In genomic region chr17:48101012-48101720, GRCh38 we compare ENCODE assay signal across 8 cellular contexts. TPM values are rescaled to one million over a fixed set of nuclear protein-coding genes. Genes with fewer than 3 reads are reported as not detected.
A peak's percentile ranks its signal among the peaks of the same experiment; 100 is the strongest.
DNase-seq lines count a peak whose midpoint lies in the region; ATAC-seq and TF ChIP-seq lines count a peak whose summit lies in the region.

Gene CBX1, minus strand, starts transcription at chr17:48101478. Its CDS starts 24,474 bp downstream, at chr17:48077004.

- peak; percentile 93 for DNase-seq in GM10248 (ENCODE audit: extremely low spot score)
- DNase-seq in NCI-H1092 treated with DMSO at 0.1 percent for 48 hours (lab: John Stamatoyannopoulos, UW) = peak; percentile 94
- peak; percentile 47 for DNase-seq in glomerular endothelial cell (ENCODE audit: extremely low read depth, low read depth, low spot score)
- DNase-seq in occipital lobe (lab: John Stamatoyannopoulos, UW) = peak; percentile 92
- DNase-seq in suprapubic skin (ENCODE audit: low spot score in 2 of 2) = peak; percentile 94 to 96

- H3K27ac Mint-ChIP-seq in activated naive CD4-positive, alpha-beta T cell treated with anti-CD3 and anti-CD28 coated beads, Interleukin-2, amount 50 U/mL, for 24 hours = peak within 1 kb of the TSS; percentile 79

- no peaks in the 10 kb centered on the region for H3K9me3 Mint-ChIP-seq in activated naive CD4-positive, alpha-beta T cell treated with anti-CD3 and anti-CD28 coated beads, Interleukin-2, amount 50 U/mL, for 24 hours

- H3K36me3 Mint-ChIP-seq in activated naive CD4-positive, alpha-beta T cell treated with anti-CD3 and anti-CD28 coated beads, Interleukin-2, amount 50 U/mL, for 24 hours = no peaks in the 10 kb centered on the region

- H3K27me3 Mint-ChIP-seq in activated naive CD4-positive, alpha-beta T cell treated with anti-CD3 and anti-CD28 coated beads, Interleukin-2, amount 50 U/mL, for 24 hours = no peaks in the 10 kb centered on the region

- peaks cover 37% of the 10 kb centered on the region for H3K4me1 Mint-ChIP-seq in activated naive CD4-positive, alpha-beta T cell treated with anti-CD3 and anti-CD28 coated beads, Interleukin-2, amount 50 U/mL, for 24 hours

- H3K27ac ChIP-seq in suprapubic skin = peak within 1 kb of the TSS; percentile 91

- no peaks in the 10 kb centered on the region for H3K9me3 ChIP-seq in suprapubic skin

- peaks cover 16% of the 10 kb centered on the region for H3K4me1 ChIP-seq in suprapubic skin

- WGBS in suprapubic skin = 1% methylated on average over 33 of the region's 79 CpGs

- no peak for TF ChIP-seq EP300 in suprapubic skin (IDR thresholded peaks at IDR 0.05)

- no peaks in the 10 kb centered on the region for H3K27me3 ChIP-seq in suprapubic skin

- TF ChIP-seq CTCF in GM10248 (IDR thresholded peaks at IDR 0.05; ENCODE audit: control extremely low read depth, extremely low read depth, low read depth, missing control alignments) (no peak), suprapubic skin (IDR thresholded peaks at IDR 0.05) (no peak)

- peak within 1 kb of the TSS; percentile 94 for H3K4me3 Mint-ChIP-seq in activated naive CD4-positive, alpha-beta T cell treated with anti-CD3 and anti-CD28 coated beads, Interleukin-2, amount 50 U/mL, for 24 hours

- POLR2A ChIA-PET in GM10248 (lab: Yijun Ruan, JAX) = interaction anchor here (1.7 kb wide), 1 partner anchor 10 kb away, joined by 4 read pairs; no protein-coding TSS in a partner anchor

- H3K4me3 ChIP-seq in suprapubic skin = peak within 1 kb of the TSS; percentile 96

- CTCF ChIA-PET in GM10248 (lab: Yijun Ruan, JAX) = interaction anchor here (1.0 to 2.2 kb wide), 7 partner anchors 11 to 517 kb away, joined by 3 to 9 read pairs (median 4); no protein-coding TSS in a partner anchor

- ATAC-seq in HG02610 (IDR thresholded peaks at IDR 0.05; ENCODE audit: unreplicated experiment) = peak; percentile 93
- ATAC-seq in SK-N-SH treated with all-trans-retinoic acid at 6 μM for 48 hours = peak; percentile 98

- no peaks in the 10 kb centered on the region for H3K36me3 ChIP-seq in suprapubic skin

- TF ChIP-seq POLR2A in suprapubic skin (IDR thresholded peaks at IDR 0.05) = no peak

TF ChIP-seq in SK-N-SH treated with all-trans-retinoic acid at 6 μM for 48 hours, 23 proteins besides CTCF, POLR2A, EP300 and RAD21 (continues in another document):
- TF ChIP-seq, protein P1, sequence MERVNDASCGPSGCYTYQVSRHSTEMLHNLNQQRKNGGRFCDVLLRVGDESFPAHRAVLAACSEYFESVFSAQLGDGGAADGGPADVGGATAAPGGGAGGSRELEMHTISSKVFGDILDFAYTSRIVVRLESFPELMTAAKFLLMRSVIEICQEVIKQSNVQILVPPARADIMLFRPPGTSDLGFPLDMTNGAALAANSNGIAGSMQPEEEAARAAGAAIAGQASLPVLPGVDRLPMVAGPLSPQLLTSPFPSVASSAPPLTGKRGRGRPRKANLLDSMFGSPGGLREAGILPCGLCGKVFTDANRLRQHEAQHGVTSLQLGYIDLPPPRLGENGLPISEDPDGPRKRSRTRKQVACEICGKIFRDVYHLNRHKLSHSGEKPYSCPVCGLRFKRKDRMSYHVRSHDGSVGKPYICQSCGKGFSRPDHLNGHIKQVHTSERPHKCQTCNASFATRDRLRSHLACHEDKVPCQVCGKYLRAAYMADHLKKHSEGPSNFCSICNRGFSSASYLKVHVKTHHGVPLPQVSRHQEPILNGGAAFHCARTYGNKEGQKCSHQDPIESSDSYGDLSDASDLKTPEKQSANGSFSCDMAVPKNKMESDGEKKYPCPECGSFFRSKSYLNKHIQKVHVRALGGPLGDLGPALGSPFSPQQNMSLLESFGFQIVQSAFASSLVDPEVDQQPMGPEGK (CRISPR knock-in tag; IDR thresholded peaks at IDR 0.05; ENCODE audit: borderline replicate concordance) = no peak
- TF ChIP-seq ZNF565 (CRISPR knock-in tag; conservative IDR thresholded peaks at IDR 0.05; ENCODE audit: low read depth) (no peak), CSDC2 (CRISPR knock-in tag; IDR thresholded peaks at IDR 0.05) (0 out of 2 replicates have a peak, but pooled peaks have one; percentile 43), TOX (CRISPR knock-in tag; IDR thresholded peaks at IDR 0.05; ENCODE audit: borderline replicate concordance) (no peak), ESRRG (CRISPR knock-in tag; IDR thresholded peaks at IDR 0.05) (no peak), ARNTL (CRISPR knock-in tag; IDR thresholded peaks at IDR 0.05; ENCODE audit: borderline replicate concordance, low read depth) (no peak), PPARA (CRISPR knock-in tag; IDR thresholded peaks at IDR 0.05; ENCODE audit: borderline replicate concordance) (no peak), RARB (CRISPR knock-in tag; IDR thresholded peaks at IDR 0.05) (no peak), GLIS3 (CRISPR knock-in tag; IDR thresholded peaks at IDR 0.05) (0 out of 2 replicates have a peak, but pooled peaks have one; percentile 68), ISL1 (CRISPR knock-in tag; IDR thresholded peaks at IDR 0.05) (no peak), TCF4 (CRISPR knock-in tag; IDR thresholded peaks at IDR 0.05; ENCODE audit: borderline replicate concordance) (no peak), BACH2 (CRISPR knock-in tag; IDR thresholded peaks at IDR 0.05; ENCODE audit: borderline replicate concordance) (no peak), ZFP30 (CRISPR knock-in tag; IDR thresholded peaks at IDR 0.05) (no peak), ZFP3 (CRISPR knock-in tag; IDR thresholded peaks at IDR 0.05) (peak; percentile 77), ZNF8 (CRISPR knock-in tag; IDR thresholded peaks at IDR 0.05) (peak; percentile 100), OSR1 (CRISPR knock-in tag; IDR thresholded peaks at IDR 0.05) (no peak), ZNF70 (CRISPR knock-in tag; IDR thresholded peaks at IDR 0.05) (no peak), ZC3H10 (CRISPR knock-in tag; IDR thresholded peaks at IDR 0.05) (no peak), SNAI2 (CRISPR knock-in tag; IDR thresholded peaks at IDR 0.05) (no peak)
- TF ChIP-seq, protein P2, sequence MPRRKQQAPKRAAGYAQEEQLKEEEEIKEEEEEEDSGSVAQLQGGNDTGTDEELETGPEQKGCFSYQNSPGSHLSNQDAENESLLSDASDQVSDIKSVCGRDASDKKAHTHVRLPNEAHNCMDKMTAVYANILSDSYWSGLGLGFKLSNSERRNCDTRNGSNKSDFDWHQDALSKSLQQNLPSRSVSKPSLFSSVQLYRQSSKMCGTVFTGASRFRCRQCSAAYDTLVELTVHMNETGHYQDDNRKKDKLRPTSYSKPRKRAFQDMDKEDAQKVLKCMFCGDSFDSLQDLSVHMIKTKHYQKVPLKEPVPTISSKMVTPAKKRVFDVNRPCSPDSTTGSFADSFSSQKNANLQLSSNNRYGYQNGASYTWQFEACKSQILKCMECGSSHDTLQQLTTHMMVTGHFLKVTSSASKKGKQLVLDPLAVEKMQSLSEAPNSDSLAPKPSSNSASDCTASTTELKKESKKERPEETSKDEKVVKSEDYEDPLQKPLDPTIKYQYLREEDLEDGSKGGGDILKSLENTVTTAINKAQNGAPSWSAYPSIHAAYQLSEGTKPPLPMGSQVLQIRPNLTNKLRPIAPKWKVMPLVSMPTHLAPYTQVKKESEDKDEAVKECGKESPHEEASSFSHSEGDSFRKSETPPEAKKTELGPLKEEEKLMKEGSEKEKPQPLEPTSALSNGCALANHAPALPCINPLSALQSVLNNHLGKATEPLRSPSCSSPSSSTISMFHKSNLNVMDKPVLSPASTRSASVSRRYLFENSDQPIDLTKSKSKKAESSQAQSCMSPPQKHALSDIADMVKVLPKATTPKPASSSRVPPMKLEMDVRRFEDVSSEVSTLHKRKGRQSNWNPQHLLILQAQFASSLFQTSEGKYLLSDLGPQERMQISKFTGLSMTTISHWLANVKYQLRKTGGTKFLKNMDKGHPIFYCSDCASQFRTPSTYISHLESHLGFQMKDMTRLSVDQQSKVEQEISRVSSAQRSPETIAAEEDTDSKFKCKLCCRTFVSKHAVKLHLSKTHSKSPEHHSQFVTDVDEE (CRISPR knock-in tag; IDR thresholded peaks at IDR 0.05) = peak; percentile 85
- TF ChIP-seq, protein P3, sequence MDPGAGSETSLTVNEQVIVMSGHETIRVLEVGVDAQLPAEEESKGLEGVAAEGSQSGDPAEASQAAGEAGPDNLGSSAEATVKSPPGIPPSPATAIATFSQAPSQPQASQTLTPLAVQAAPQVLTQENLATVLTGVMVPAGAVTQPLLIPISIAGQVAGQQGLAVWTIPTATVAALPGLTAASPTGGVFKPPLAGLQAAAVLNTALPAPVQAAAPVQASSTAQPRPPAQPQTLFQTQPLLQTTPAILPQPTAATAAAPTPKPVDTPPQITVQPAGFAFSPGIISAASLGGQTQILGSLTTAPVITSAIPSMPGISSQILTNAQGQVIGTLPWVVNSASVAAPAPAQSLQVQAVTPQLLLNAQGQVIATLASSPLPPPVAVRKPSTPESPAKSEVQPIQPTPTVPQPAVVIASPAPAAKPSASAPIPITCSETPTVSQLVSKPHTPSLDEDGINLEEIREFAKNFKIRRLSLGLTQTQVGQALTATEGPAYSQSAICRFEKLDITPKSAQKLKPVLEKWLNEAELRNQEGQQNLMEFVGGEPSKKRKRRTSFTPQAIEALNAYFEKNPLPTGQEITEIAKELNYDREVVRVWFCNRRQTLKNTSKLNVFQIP (CRISPR knock-in tag; IDR thresholded peaks at IDR 0.05; ENCODE audit: borderline replicate concordance, low read depth) = 0 out of 2 replicates have a peak, but pooled peaks have one; percentile 34
- TF ChIP-seq, protein P4, sequence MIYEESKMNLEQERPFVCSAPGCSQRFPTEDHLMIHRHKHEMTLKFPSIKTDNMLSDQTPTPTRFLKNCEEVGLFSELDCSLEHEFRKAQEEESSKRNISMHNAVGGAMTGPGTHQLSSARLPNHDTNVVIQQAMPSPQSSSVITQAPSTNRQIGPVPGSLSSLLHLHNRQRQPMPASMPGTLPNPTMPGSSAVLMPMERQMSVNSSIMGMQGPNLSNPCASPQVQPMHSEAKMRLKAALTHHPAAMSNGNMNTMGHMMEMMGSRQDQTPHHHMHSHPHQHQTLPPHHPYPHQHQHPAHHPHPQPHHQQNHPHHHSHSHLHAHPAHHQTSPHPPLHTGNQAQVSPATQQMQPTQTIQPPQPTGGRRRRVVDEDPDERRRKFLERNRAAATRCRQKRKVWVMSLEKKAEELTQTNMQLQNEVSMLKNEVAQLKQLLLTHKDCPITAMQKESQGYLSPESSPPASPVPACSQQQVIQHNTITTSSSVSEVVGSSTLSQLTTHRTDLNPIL (CRISPR knock-in tag; IDR thresholded peaks at IDR 0.05; ENCODE audit: low read depth) = no peak

RNA-seq across cellular contexts. Expression of gene CBX1, which starts in this region (rescaled TPM):
- total RNA-seq in glomerular endothelial cell = 57.9 and 65.3 TPM in 2 replicates
- 78.6 TPM for total RNA-seq in occipital lobe
- 10 to 100 TPM; 18.4 to 27.5 (median 22.3) TPM for total RNA-seq in suprapubic skin

Comparison
In these comparisons a context has a peak if more than half of its experiments do, and no peak if none do; other contexts are left out.
1. Peak in every context shown above with its lines: DNase-seq, ATAC-seq, H3K4me3 ChIP-seq and H3K27ac ChIP-seq.